In genomic region chr15:100879046-100879445, GRCh38 we compare ENCODE assay signal across 8 cellular contexts. TPM values are rescaled to one million over a fixed set of nuclear protein-coding genes. Genes with fewer than 3 reads are reported as not detected.
A peak's percentile ranks its signal among the peaks of the same experiment; 100 is the strongest.
DNase-seq lines count a peak whose midpoint lies in the region; FAIRE-seq and TF ChIP-seq lines count a peak whose summit lies in the region.

No MANE protein-coding gene starts in this region.

- H3K4me3 ChIP-seq in GM12875 (ENCODE audit: low read depth, low read length) (peak overlapping the region; percentile 37), esophagus (ENCODE audit: low read depth in 1 of 2, low read length in 2 of 2) (peak overlapping the region; percentile 53 to 59), trophoblast cell (ENCODE audit: low read depth, low read length) (peak overlapping the region; percentile 69)

- H3K27me3 ChIP-seq in esophagus (ENCODE audit: control insufficient read depth in 1 of 2, insufficient read depth in 2 of 2, low read length in 2 of 2) (no peaks in the 10 kb centered on the region), trophoblast cell (ENCODE audit: insufficient read depth, low read length) (peaks cover 37% of the 10 kb centered on the region)

- WGBS in esophagus, 2 donors, result 2 to 4% methylated on average over 51 to 59 of the region's 59 CpGs
- WGBS in trophoblast cell (ENCODE audit: extremely low coverage, insufficient coverage, insufficient read length), result no CpG with 5 or more reads among the region's 59 CpGs

- no peak overlapping the region for H2BK120ac ChIP-seq in trophoblast cell (ENCODE audit: insufficient read depth, low read length, poor library complexity)

- H3K14ac ChIP-seq in trophoblast cell (ENCODE audit: low read length), result no peak overlapping the region

- H3K9me3 ChIP-seq in esophagus (ENCODE audit: control insufficient read depth in 2 of 2, insufficient read depth in 1 of 2, low read depth in 1 of 2, low read length in 1 of 2) (no peaks in the 10 kb centered on the region), trophoblast cell (ENCODE audit: insufficient read depth, low read depth, low read length) (peaks cover 2% of the 10 kb centered on the region)

- H4K8ac ChIP-seq in trophoblast cell (ENCODE audit: low read depth, low read length), result no peak overlapping the region

- no peak overlapping the region for H2BK12ac ChIP-seq in trophoblast cell (ENCODE audit: low read length)

- no peak overlapping the region for H4K91ac ChIP-seq in trophoblast cell (ENCODE audit: low read depth, low read length)

- no peak overlapping the region for H3K18ac ChIP-seq in trophoblast cell (ENCODE audit: low read length)

- DNase-seq in HTR-8/SVneo (ENCODE audit: insufficient read length, low spot score), result peak; percentile 31
- DNase-seq in trophoblast cell, result peak in 1 of 2 donors; percentile 33
- no peak for DNase-seq in DMS153 (lab: John Stamatoyannopoulos, UW)
- DNase-seq in effector CD8-positive, alpha-beta T cell (lab: John Stamatoyannopoulos, UW), result no peak
- no peak for DNase-seq in inferior parietal cortex (ENCODE audit: extremely low spot score)
- DNase-seq in HCEC 1CT, result no peak

- no peak for FAIRE-seq in HTR-8/SVneo (lab: Jason Lieb, UNC)

- no peak overlapping the region for H3K9ac ChIP-seq in trophoblast cell (ENCODE audit: low read length)

- no peaks in the 10 kb centered on the region for H3K79me2 ChIP-seq in trophoblast cell (ENCODE audit: control insufficient read depth, insufficient read depth, low read length, poor library complexity)

- H2AFZ ChIP-seq in trophoblast cell (ENCODE audit: insufficient read depth, low read length, poor library complexity), result no peak overlapping the region

- H3K79me1 ChIP-seq in trophoblast cell (ENCODE audit: low read length), result no peaks in the 10 kb centered on the region

- no peak overlapping the region for H2AK5ac ChIP-seq in trophoblast cell (ENCODE audit: low read length)

- H3K27ac ChIP-seq in esophagus (ENCODE audit: low read depth in 2 of 2, low read length in 1 of 2) (no peak overlapping the region), trophoblast cell (ENCODE audit: low read depth, low read length) (no peak overlapping the region)

- H3K4me1 ChIP-seq in esophagus (ENCODE audit: control insufficient read depth in 2 of 2, insufficient read depth in 2 of 2, low read length in 1 of 2) (peaks cover 5 to 8% of the 10 kb centered on the region in 2 donors), trophoblast cell (ENCODE audit: control insufficient read depth in 1 of 2, insufficient read depth in 2 of 2, low read length in 2 of 2) (peaks cover 0 to 9% of the 10 kb centered on the region in 2 experiments)

- H3K23ac ChIP-seq in trophoblast cell (ENCODE audit: low read length), result no peak overlapping the region

- no peak overlapping the region for H2BK5ac ChIP-seq in trophoblast cell (ENCODE audit: low read depth, low read length, poor library complexity)

- H3K4ac ChIP-seq in trophoblast cell (ENCODE audit: low read depth, low read length), result no peak overlapping the region

- no peak overlapping the region for H4K12ac ChIP-seq in trophoblast cell (ENCODE audit: low read depth, low read length)

- H3K4me2 ChIP-seq in trophoblast cell (ENCODE audit: low read length), result peak overlapping the region; percentile 83

- no peaks in the 10 kb centered on the region for H3K36me3 ChIP-seq in esophagus (ENCODE audit: control insufficient read depth in 2 of 2, insufficient read depth in 2 of 2, low read length in 1 of 2)
- H3K36me3 ChIP-seq in trophoblast cell (ENCODE audit: control insufficient read depth in 1 of 2, insufficient read depth in 2 of 2, low read length in 2 of 2), result no peaks in the 10 kb centered on the region

- TF ChIP-seq CTCF in GM12875 (IDR thresholded peaks at IDR 0.05; ENCODE audit: borderline replicate concordance, insufficient read depth, low read depth, low read length), result no peak

RNA-seq across cellular contexts. Expression of gene ALDH1A3, which starts 0.6 kb away (rescaled TPM):
- 10 to 100 TPM in 1 of 2 donors, 1 to 10 TPM in 1; 9.3 to 32.8 TPM for polyA plus RNA-seq in esophagus
- polyA plus RNA-seq in trophoblast cell (2013), result 1.6 and 2.0 TPM in 2 replicates

RNA-seq across cellular contexts. Expression of gene LRRK1, which starts 40.1 kb away (rescaled TPM):
- polyA plus RNA-seq in esophagus, result 1 to 10 TPM; 4.4 to 7.0 TPM
- 1.1 and 1.2 TPM in 2 replicates for polyA plus RNA-seq in trophoblast cell (2013)
